Comparison of ENCODE assay signal across 2 cellular contexts in genomic region chr2:106982350-106982749, GRCh38.
TF ChIP-seq lines count a peak whose summit lies in the region.

No MANE protein-coding gene starts in this region.

TF ChIP-seq in A549, 52 proteins besides CTCF, POLR2A, EP300 and RAD21 (continued from another document):
- TF ChIP-seq ELK1 (IDR thresholded peaks at IDR 0.05; ENCODE audit: low read depth, low read length) (no peak), JUNB (IDR thresholded peaks at IDR 0.05) (peak; percentile 68), HES2 (IDR thresholded peaks at IDR 0.05) (no peak), NR3C1 (IDR thresholded peaks at IDR 0.05) (no peak), GATA3 (IDR thresholded peaks at IDR 0.05; ENCODE audit: borderline replicate concordance) (peak; percentile 69; the same call in 1 of the 2 replicates), POLR2AphosphoS2 (conservative IDR thresholded peaks at IDR 0.05; ENCODE audit: low read length) (no peak), PBX3 (IDR thresholded peaks at IDR 0.05) (no peak)
TF ChIP-seq in A549: peak in this region for 5.

TF ChIP-seq in IMR-90, 13 proteins besides CTCF, POLR2A, EP300 and RAD21 (continued from another document):
- TF ChIP-seq USF2 (IDR thresholded peaks at IDR 0.05; ENCODE audit: low read depth, low read length) (no peak), RCOR1 (IDR thresholded peaks at IDR 0.05; ENCODE audit: insufficient replicate concordance, low read length) (no peak), BHLHE40 (IDR thresholded peaks at IDR 0.05; ENCODE audit: low read depth, low read length) (no peak), CEBPB (IDR thresholded peaks at IDR 0.05; ENCODE audit: low read depth, low read length) (no peak), FOS (IDR thresholded peaks at IDR 0.05; ENCODE audit: low read depth, low read length) (no peak)
